Comparison of ENCODE assay signal across 1 cellular context in genomic region chr11:58451585-58451984, GRCh38.
TF ChIP-seq lines count a peak whose summit lies in the region.

No MANE protein-coding gene starts in this region.

TF ChIP-seq in IMR-90, 13 proteins besides CTCF, POLR2A, EP300 and RAD21:
- TF ChIP-seq MAZ (IDR thresholded peaks at IDR 0.05; ENCODE audit: borderline replicate concordance, low read depth, low read length) = no peak
- no peak for TF ChIP-seq FOS (IDR thresholded peaks at IDR 0.05; ENCODE audit: low read depth, low read length)
- TF ChIP-seq RFX5 (IDR thresholded peaks at IDR 0.05; ENCODE audit: low read depth, low read length) = no peak
- no peak for TF ChIP-seq RCOR1 (IDR thresholded peaks at IDR 0.05; ENCODE audit: insufficient replicate concordance, low read length)
- no peak for TF ChIP-seq MXI1 (IDR thresholded peaks at IDR 0.05; ENCODE audit: borderline replicate concordance, low read depth, low read length)
- TF ChIP-seq NFE2L2 (IDR thresholded peaks at IDR 0.05; ENCODE audit: low read depth, low read length) = no peak
- no peak for TF ChIP-seq MAFK (IDR thresholded peaks at IDR 0.05; ENCODE audit: low read depth, low read length)
- no peak for TF ChIP-seq CHD1 (IDR thresholded peaks at IDR 0.05; ENCODE audit: low read depth, low read length)
